1 cellular context compared by ENCODE assay signal in the genomic region with DNA sequence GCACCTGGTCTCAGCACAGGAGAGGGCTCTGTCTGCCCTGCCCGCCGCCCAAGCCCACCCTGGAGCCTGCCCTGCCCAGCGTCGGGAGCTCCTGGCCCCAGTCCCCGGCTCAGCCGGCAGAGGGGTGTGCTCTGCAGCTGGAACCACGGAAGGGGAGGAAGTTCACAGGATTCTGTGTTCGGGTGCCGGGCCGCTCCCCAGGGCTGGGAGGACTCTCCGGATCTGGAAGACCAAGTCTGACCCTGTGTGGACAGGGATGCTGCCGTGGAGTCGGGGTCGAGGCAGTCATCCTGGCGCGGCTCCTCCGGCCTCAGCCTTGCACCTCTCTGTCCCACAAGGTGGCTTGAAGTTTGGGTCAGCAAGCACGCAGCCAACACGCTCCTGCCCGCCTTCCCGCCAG.
TF ChIP-seq lines count a peak whose summit lies in the region.

No MANE protein-coding gene starts in this region.

TF ChIP-seq in K562, 482 proteins besides CTCF, POLR2A, EP300 and RAD21:
- TF ChIP-seq ZNF263 (CRISPR knock-in tag; IDR thresholded peaks at IDR 0.05; ENCODE audit: borderline replicate concordance) = peak; percentile 80
- TF ChIP-seq, protein P1, sequence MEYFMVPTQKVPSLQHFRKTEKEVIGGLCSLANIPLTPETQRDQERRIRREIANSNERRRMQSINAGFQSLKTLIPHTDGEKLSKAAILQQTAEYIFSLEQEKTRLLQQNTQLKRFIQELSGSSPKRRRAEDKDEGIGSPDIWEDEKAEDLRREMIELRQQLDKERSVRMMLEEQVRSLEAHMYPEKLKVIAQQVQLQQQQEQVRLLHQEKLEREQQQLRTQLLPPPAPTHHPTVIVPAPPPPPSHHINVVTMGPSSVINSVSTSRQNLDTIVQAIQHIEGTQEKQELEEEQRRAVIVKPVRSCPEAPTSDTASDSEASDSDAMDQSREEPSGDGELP (CRISPR knock-in tag; IDR thresholded peaks at IDR 0.05; ENCODE audit: borderline replicate concordance) = no peak
TF ChIP-seq in K562: peak in this region for 1.
